ENCODE assay signal across 9 cellular contexts in genomic region chr11:1263036-1263435, GRCh38. TPM values are rescaled to one million over a fixed set of nuclear protein-coding genes. Genes with fewer than 3 reads are reported as not detected.
DNase-seq lines count a peak whose midpoint lies in the region; ATAC-seq, FAIRE-seq and TF ChIP-seq lines count a peak whose summit lies in the region.
"Had no signal": no experiment of that assay in that cellular context is flagged by ENCODE, and none has a peak within 500 bp of the region (broad histone marks: within the 10 kb centered on the region; RNA-seq: fewer than 3 reads in every experiment).

No MANE protein-coding gene starts in this region.

- H3K4me3 ChIP-seq in AG10803 (ENCODE audit: low read length) (peak overlapping the region; percentile 39), mucosa of rectum (ENCODE audit: low read length in 2 of 2) (peak overlapping the region; percentile 79 to 81)

- DNase-seq in AG10803 (ENCODE audit: low read depth), result no peak
- DNase-seq in GM12892 (ENCODE audit: insufficient read length), result no peak
- DNase-seq in urothelium cell line (ENCODE audit: low spot score), result no peak
- no peak for DNase-seq in NCI-H128 (lab: John Stamatoyannopoulos, UW; ENCODE audit: unreplicated experiment)
- DNase-seq in DMS79 (lab: John Stamatoyannopoulos, UW), result no peak

- peak overlapping the region; percentile 74 to 86 (median 84) for H3K4me3 Mint-ChIP-seq in brain

- H3K36me3 ChIP-seq in mucosa of rectum (ENCODE audit: control insufficient read depth in 2 of 2, insufficient read depth in 2 of 2, low read length in 2 of 2), result no peaks in the 10 kb centered on the region

- peaks cover 6 to 18% (median 12%) of the 10 kb centered on the region in 5 experiments for H3K9me3 Mint-ChIP-seq in brain

- FAIRE-seq in GM12892 (lab: Jason Lieb, UNC) (no peak), urothelium cell line (lab: Jason Lieb, UNC) (no peak)
- FAIRE-seq: TTC549 had no signal

- peaks cover 15 to 19% of the 10 kb centered on the region in 2 donors for H3K4me1 ChIP-seq in mucosa of rectum (ENCODE audit: control insufficient read depth in 2 of 2, insufficient read depth in 2 of 2, low read length in 2 of 2)

- no peaks in the 10 kb centered on the region for H3K9me3 ChIP-seq in mucosa of rectum (ENCODE audit: control insufficient read depth in 2 of 2, low read length in 2 of 2)

- TF ChIP-seq POLR2A in GM12892 (IDR thresholded peaks at IDR 0.05; ENCODE audit: low read depth, low read length), result no peak

- H3K9ac ChIP-seq in mucosa of rectum (ENCODE audit: low read depth in 1 of 2, low read length in 2 of 2), result peak overlapping the region; percentile 60 to 63

- H3K27ac Mint-ChIP-seq in brain, result peak overlapping the region in 4 of 5 experiments; percentile 72 to 94 (median 93)

- peak overlapping the region; percentile 81 to 84 for H3K27ac ChIP-seq in mucosa of rectum (ENCODE audit: low read depth in 2 of 2, low read length in 2 of 2)

- no peaks in the 10 kb centered on the region for H3K27me3 ChIP-seq in mucosa of rectum (ENCODE audit: control insufficient read depth in 2 of 2, insufficient read depth in 2 of 2, low read length in 2 of 2)

- peak; percentile 15 for ATAC-seq in HG03095 (IDR thresholded peaks at IDR 0.05; ENCODE audit: unreplicated experiment)

- H3K4me1 Mint-ChIP-seq in brain, result peaks cover 13% of the 10 kb centered on the region

- H3K36me3 Mint-ChIP-seq in brain, result peaks cover 15% of the 10 kb centered on the region

- no peak for TF ChIP-seq CTCF in AG10803 (conservative IDR thresholded peaks at IDR 0.05; ENCODE audit: low read length)
- TF ChIP-seq CTCF in brain (conservative IDR thresholded peaks at IDR 0.05), result no peak

- no peaks in the 10 kb centered on the region for H3K27me3 Mint-ChIP-seq in brain

RNA-seq across cellular contexts. Expression of gene MUC5B, which starts 40.2 kb away (rescaled TPM):
- not detected for polyA plus RNA-seq in brain (ENCODE audit: insufficient read depth, low read depth, low replicate concordance)
- polyA plus RNA-seq in GM12892 (2012; ENCODE audit: missing spikeins), result 0.02 TPM

RNA-seq across cellular contexts. Expression of gene TOLLIP, which starts 46.4 kb away (rescaled TPM):
- polyA plus RNA-seq in brain (ENCODE audit: insufficient read depth, low read depth, low replicate concordance), result 58.5 TPM
- polyA plus RNA-seq in GM12892 (2012; ENCODE audit: missing spikeins), result 8.1 TPM
